ENCODE assay signal across 8 cellular contexts in the genomic region with DNA sequence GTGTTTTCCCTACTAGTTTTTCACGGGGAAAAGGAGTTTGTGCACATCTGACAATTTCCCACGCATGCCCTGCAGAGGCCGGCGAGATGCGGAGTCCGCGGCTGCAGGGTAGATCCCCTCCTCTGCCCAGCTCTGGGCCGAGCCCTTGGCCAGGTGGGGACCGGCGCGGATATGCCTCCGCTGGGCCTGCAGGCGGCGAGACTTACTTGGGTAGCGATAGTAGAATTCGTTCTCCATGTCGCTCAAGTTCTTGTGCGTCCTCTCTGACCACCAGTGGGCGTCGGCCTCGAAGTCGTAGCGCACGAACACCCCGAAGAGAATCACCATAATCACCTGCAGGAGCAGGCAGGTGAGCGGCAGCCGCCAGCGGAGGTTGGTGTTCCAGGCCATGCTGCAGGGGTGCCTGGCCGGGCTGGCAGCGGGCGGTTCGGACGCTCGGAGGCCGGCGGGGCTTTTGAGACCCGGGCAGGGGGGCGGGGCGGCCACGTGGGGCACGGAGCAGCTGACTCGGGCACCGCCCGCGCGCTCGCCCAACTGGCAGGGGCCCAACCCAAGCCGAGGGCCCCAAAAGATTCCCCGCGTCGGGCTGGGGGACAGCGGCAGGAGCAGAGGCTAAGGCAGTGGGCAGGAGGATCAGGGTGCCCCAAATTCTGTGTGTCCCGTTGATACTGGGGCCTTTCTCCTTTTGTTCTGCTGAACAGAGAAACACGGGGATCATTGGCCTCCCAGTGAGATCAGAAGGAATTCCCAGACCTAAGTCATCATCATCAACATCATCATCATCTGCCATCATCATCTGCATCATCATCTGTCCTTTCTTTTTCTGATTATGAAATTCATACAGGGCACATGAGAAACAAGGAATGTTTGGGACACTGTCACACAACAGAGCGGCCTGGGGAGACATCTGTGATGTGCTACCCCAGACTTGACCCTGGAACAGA. TPM values are rescaled to one million over a fixed set of nuclear protein-coding genes. Genes with fewer than 3 reads are reported as not detected.
DNase-seq lines count a peak whose midpoint lies in the region; ATAC-seq, FAIRE-seq and TF ChIP-seq lines count a peak whose summit lies in the region.

A gene (minus strand): TSS at position 429 of the 944 bp plus-strand sequence. CDS start 39 bp downstream, at position 390.

- H3K27ac Mint-ChIP-seq in IgD-negative memory B cell, result no peak within 1 kb of the TSS

- POLR2A ChIA-PET in K562 (lab: Yijun Ruan, JAX), result interaction anchor here (0.6 to 1.8 kb wide), 3 partner anchors 15 to 69 kb away, joined by 3 to 5 read pairs (median 3); no protein-coding TSS in a partner anchor

- H3K36me3 Mint-ChIP-seq in IgD-negative memory B cell, result no peaks in the 10 kb centered on the region

- H3K9me3 Mint-ChIP-seq in IgD-negative memory B cell, result no peaks in the 10 kb centered on the region

- peak; percentile 25 for DNase-seq in DMS 273 treated with DMSO at 0.1 percent for 48 hours (lab: John Stamatoyannopoulos, UW)
- peak; percentile 45 to 58 (median 52) for DNase-seq in K562 (ENCODE audit: extremely low read depth in 1 of 4, low spot score in 3 of 4)
- peak; percentile 41 for DNase-seq in small intestine
- no peak for DNase-seq in middle frontal gyrus (ENCODE audit: extremely low spot score, low spot score)
- no peak for DNase-seq in mucosa of gallbladder (ENCODE audit: low spot score)

- peaks cover 24 to 65% of the 10 kb centered on the region in 2 experiments for H3K27me3 ChIP-seq in K562 (ENCODE audit: control insufficient read depth in 2 of 2, insufficient read depth in 2 of 2, low read length in 2 of 2)
- peaks cover 32% of the 10 kb centered on the region for H3K27me3 ChIP-seq in iPS-15b (ENCODE audit: control insufficient read depth, insufficient read depth, low read length)
- peaks cover 0 to 39% of the 10 kb centered on the region in 2 donors for H3K27me3 ChIP-seq in small intestine (ENCODE audit: control insufficient read depth in 2 of 2, insufficient read depth in 2 of 2, low read length in 2 of 2)

- H3K27ac ChIP-seq in K562 (ENCODE audit: extremely low read depth, low read depth, low read length) (no peak within 1 kb of the TSS), small intestine (ENCODE audit: low read depth in 1 of 2, low read length in 1 of 2) (no peak within 1 kb of the TSS)

- H3K4me1 Mint-ChIP-seq in IgD-negative memory B cell, result peaks cover 0 to 5% (median 2%) of the 10 kb centered on the region in 3 donors

- no peaks in the 10 kb centered on the region for H3K36me3 ChIP-seq in K562 (ENCODE audit: control insufficient read depth, insufficient read depth, low read length)
- no peaks in the 10 kb centered on the region for H3K36me3 ChIP-seq in iPS-15b (ENCODE audit: control insufficient read depth, insufficient read depth, low read length)
- no peaks in the 10 kb centered on the region for H3K36me3 ChIP-seq in small intestine (ENCODE audit: control insufficient read depth in 2 of 2, insufficient read depth in 2 of 2, low read length in 2 of 2)

- H3K9me1 ChIP-seq in K562 (ENCODE audit: control insufficient read depth, insufficient read depth, low read length), result peaks cover 6% of the 10 kb centered on the region

- no peak for TF ChIP-seq EP300 in K562 (IDR thresholded peaks at IDR 0.05; ENCODE audit: low read length)

- no peaks in the 10 kb centered on the region for H3K79me2 ChIP-seq in K562 (ENCODE audit: control insufficient read depth, insufficient read depth, low read length)

- H2AFZ ChIP-seq in K562 (ENCODE audit: low read depth, low read length), result 0 out of 2 replicates have a peak within 1 kb of the TSS, but pooled peaks have one; percentile 28

- CTCF ChIA-PET in K562 (lab: Yijun Ruan, JAX; ENCODE audit: low intra/inter-chr PET ratio), result interaction anchor here (0.7 to 2.3 kb wide), 2 partner anchors 60 to 178 kb away, joined by 3 to 7 read pairs; no protein-coding TSS in a partner anchor

- H3K9ac ChIP-seq in K562 (ENCODE audit: insufficient read depth in 1 of 2, low read depth in 2 of 2, low read length in 2 of 2) (peak within 1 kb of the TSS in 1 of 2 experiments; percentile 19; a peak in 1 of 4 replicates), iPS-15b (ENCODE audit: low read depth, low read length) (no peak within 1 kb of the TSS)

- TF ChIP-seq CTCF in K562 (IDR thresholded peaks at IDR 0.05 in 2 of 3, conservative IDR thresholded peaks at IDR 0.05 in 1 of 3; ENCODE audit: insufficient read depth in 2 of 3, low read depth in 1 of 3, low read length in 3 of 3), result peak; percentile 68 to 92 (median 74)

- FAIRE-seq in K562 (lab: Jason Lieb, UNC), result peak; percentile 83
- no peak for FAIRE-seq in small intestine (lab: Jason Lieb, UNC)

- H4K20me1 ChIP-seq in K562 (replicated peaks; ENCODE audit: control insufficient read depth, insufficient read depth, low read length), result no peaks in the 10 kb centered on the region; the same call in 1 of the 2 replicates

- H3K4me1 ChIP-seq in K562 (replicated peaks in 1 of 2; ENCODE audit: control insufficient read depth in 2 of 2, insufficient read depth in 2 of 2, low read length in 2 of 2) (peaks cover 0 to 9% of the 10 kb centered on the region in 2 experiments; a peak in 2 of 5 replicates), iPS-15b (ENCODE audit: control insufficient read depth, insufficient read depth, low read length) (no peaks in the 10 kb centered on the region), small intestine (ENCODE audit: control insufficient read depth in 2 of 2, insufficient read depth in 1 of 2, low read depth in 1 of 2, low read length in 1 of 2) (no peaks in the 10 kb centered on the region)

- in situ Hi-C loops in K562 (cut with MboI), result no loop called here

- H3K27me3 Mint-ChIP-seq in IgD-negative memory B cell, result peaks cover 42% of the 10 kb centered on the region

- H3K4me2 ChIP-seq in K562 (ENCODE audit: insufficient read depth, low read length), result peak within 1 kb of the TSS; percentile 53

- WGBS in K562 (ENCODE audit: insufficient coverage, low coverage, missing lambda C conversion rate), result 14% methylated on average over 32 of the region's 55 CpGs
- WGBS in small intestine, 3 donors, result 4 to 5% (median 5%) methylated on average over 46 to 55 of the region's 55 CpGs

- TF ChIP-seq RAD21 in K562 (CRISPR knock-in tag; conservative IDR thresholded peaks at IDR 0.05 in 1 of 2, IDR thresholded peaks at IDR 0.05 in 1 of 2), result peak; percentile 23 to 46; a peak in 2 of 4 replicates

- no peak within 1 kb of the TSS for H3K4me3 ChIP-seq in K562
- peak within 1 kb of the TSS; percentile 41 for H3K4me3 ChIP-seq in iPS-15b (ENCODE audit: low read depth, low read length)
- peak within 1 kb of the TSS in 1 of 2 donors; percentile 35 for H3K4me3 ChIP-seq in small intestine (ENCODE audit: low read depth in 1 of 2, low read length in 2 of 2)

- H3K4me3 Mint-ChIP-seq in IgD-negative memory B cell, result peak within 1 kb of the TSS in 3 of 4 donors; percentile 58 to 75 (median 68)

- ATAC-seq in K562 (peak; percentile 88), GM21576 (IDR thresholded peaks at IDR 0.05; ENCODE audit: unreplicated experiment) (no peak)

- no peaks in the 10 kb centered on the region for H3K9me3 ChIP-seq in K562 (replicated peaks; ENCODE audit: control insufficient read depth, insufficient read depth, low read depth, low read length)
- H3K9me3 ChIP-seq in iPS-15b (ENCODE audit: control insufficient read depth, insufficient read depth, low read length), result no peaks in the 10 kb centered on the region
- no peaks in the 10 kb centered on the region for H3K9me3 ChIP-seq in small intestine (ENCODE audit: control insufficient read depth, low read depth)

- TF ChIP-seq POLR2A in K562 (conservative IDR thresholded peaks at IDR 0.05), result no peak

- intact Hi-C loops in K562 (cut with micrococcal nuclease), result no loop called here

- no TSS peak for BruUV-seq in K562 (replicated peaks; lab: Mats Ljungman, UMichigan)

TF ChIP-seq in K562, 482 proteins besides CTCF, POLR2A, EP300 and RAD21 (continues in another document):
- no peak for TF ChIP-seq ZKSCAN3 (CRISPR knock-in tag; IDR thresholded peaks at IDR 0.05)
- TF ChIP-seq, protein P1, sequence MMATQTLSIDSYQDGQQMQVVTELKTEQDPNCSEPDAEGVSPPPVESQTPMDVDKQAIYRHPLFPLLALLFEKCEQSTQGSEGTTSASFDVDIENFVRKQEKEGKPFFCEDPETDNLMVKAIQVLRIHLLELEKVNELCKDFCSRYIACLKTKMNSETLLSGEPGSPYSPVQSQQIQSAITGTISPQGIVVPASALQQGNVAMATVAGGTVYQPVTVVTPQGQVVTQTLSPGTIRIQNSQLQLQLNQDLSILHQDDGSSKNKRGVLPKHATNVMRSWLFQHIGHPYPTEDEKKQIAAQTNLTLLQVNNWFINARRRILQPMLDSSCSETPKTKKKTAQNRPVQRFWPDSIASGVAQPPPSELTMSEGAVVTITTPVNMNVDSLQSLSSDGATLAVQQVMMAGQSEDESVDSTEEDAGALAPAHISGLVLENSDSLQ (IDR thresholded peaks at IDR 0.05), result peak; percentile 75
- TF ChIP-seq MEF2D (tag; conservative IDR thresholded peaks at IDR 0.05; ENCODE audit: low read depth), result no peak
- no peak for TF ChIP-seq PML (IDR thresholded peaks at IDR 0.05; ENCODE audit: low read length)

RNA-seq across cellular contexts. Expression of the gene that starts here (rescaled TPM):
- polyA plus RNA-seq in IgD-negative memory B cell, result not detected
- not detected in 2 replicates for total RNA-seq in K562 (2011; cell fraction: chromatin; rRNA removed; ENCODE audit: low replicate concordance)
- total RNA-seq in K562 (2011; cell fraction: nucleolus; rRNA removed), result not detected in 2 replicates
- not detected in 2 replicates for total RNA-seq in K562 (2011; cell fraction: nucleoplasm; rRNA removed)
- not detected in 2 replicates for total RNA-seq in K562 (2014; rRNA removed)
- not detected in 2 replicates for total RNA-seq in K562 (2014; rRNA removed; fragmentation: Illumina TruSeq; extraction: Trizol)
- total RNA-seq in K562 (2015; rRNA removed; fragmentation: Illumina TruSeq; extraction: Trizol), result not detected in 2 replicates
- total RNA-seq in K562 (2021), result not detected in 2 replicates
- polyA plus RNA-seq in K562 (2011; rRNA removed), result not detected in 2 replicates
- polyA plus RNA-seq in K562 (2011; cell fraction: cytosol; rRNA removed), result not detected in 2 replicates
- not detected in 2 replicates for polyA plus RNA-seq in K562 (2011; cell fraction: nucleus; rRNA removed)
- polyA plus RNA-seq in K562 (2012), result not detected in 2 replicates
- not detected in 2 replicates for polyA plus RNA-seq in K562 (2014; fragmentation: Illumina TruSeq; extraction: Trizol)
- not detected for polyA plus RNA-seq in K562 (2014; fragmentation: Nextera tagmentation; extraction: Ambion mirVana)
- polyA plus RNA-seq in K562 (2014; rRNA removed), result not detected in 2 replicates
- not detected in 2 replicates for polyA minus RNA-seq in K562 (2011; rRNA and poly(A)+ RNA removed)
- polyA minus RNA-seq in K562 (2011; cell fraction: cytosol; rRNA and poly(A)+ RNA removed), result not detected in 2 replicates
- polyA minus RNA-seq in K562 (2011; cell fraction: nucleus; rRNA and poly(A)+ RNA removed), result not detected in 2 replicates
- polyA plus RNA-seq in small intestine, result 1 to 10 TPM in 2 of 3 donors, under 1 TPM in 1; 0.81 to 2.2 (median 1.9) TPM
- total RNA-seq in mucosa of gallbladder, result not detected

Comparison
In these comparisons a context has a peak if more than half of its experiments do, and no peak if none do; other contexts are left out.
1. Peak in DNase-seq, ATAC-seq and H3K4me2 ChIP-seq in K562; RNA of the gene not detected or under 1 TPM.
2. DNase-seq: peak in DMS 273 treated with DMSO at 0.1 percent for 48 hours (single experiment) and small intestine (single experiment); none in middle frontal gyrus (single experiment) and mucosa of gallbladder (single experiment).